In the genomic region with DNA sequence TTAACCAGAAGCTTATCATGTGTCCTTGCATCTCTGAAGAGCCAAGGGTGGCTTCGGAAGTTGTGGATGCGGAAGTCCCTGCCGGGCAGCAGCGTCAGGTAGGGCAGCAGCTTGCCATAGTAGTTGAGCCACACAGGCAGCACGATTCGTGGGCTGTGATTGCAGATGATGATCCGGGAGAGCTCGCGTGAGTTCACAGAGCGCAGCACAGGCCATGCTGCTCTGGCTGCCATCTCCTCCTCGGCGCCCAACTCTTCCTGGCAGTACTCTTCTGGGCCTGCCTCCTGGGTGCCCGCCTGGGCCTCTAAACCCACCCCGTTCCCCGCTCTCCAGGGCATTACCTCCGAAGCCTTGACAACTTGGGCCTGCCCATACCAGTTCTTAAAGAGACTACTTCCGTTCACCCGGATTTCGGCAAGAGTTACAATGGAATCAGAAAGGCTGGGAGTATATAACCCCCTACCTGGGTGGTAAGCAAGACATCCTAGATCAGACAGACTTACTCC, we compare ENCODE assay signal across 21 cellular contexts. TPM values are rescaled to one million over a fixed set of nuclear protein-coding genes. Genes with fewer than 3 reads are reported as not detected.
DNase-seq lines count a peak whose midpoint lies in the region; ATAC-seq, FAIRE-seq and TF ChIP-seq lines count a peak whose summit lies in the region.
"Had no signal": no experiment of that assay in that cellular context is flagged by ENCODE, and none has a peak within 500 bp of the region (broad histone marks: within the 10 kb centered on the region; RNA-seq: fewer than 3 reads in every experiment).

VHLL (minus strand) TSS at position 456 of the 506 bp plus-strand sequence; CDS start at position 338, 118 bp downstream.

- no peaks in the 10 kb centered on the region for H3K27me3 Mint-ChIP-seq in activated T-cell treated with anti-CD3 and anti-CD28 coated beads, Interleukin-2, amount 50 U/mL, for 24 hours
- H3K27me3 Mint-ChIP-seq in immature natural killer cell (ENCODE audit: low read depth in 3 of 3), result peaks cover 0 to 2% (median 0%) of the 10 kb centered on the region in 3 donors
- H3K27me3 Mint-ChIP-seq: B cell; CD8-positive, alpha-beta memory T cell had no signal

- no peaks in the 10 kb centered on the region for H3K9me3 Mint-ChIP-seq in activated T-cell treated with anti-CD3 and anti-CD28 coated beads, Interleukin-2, amount 50 U/mL, for 24 hours
- H3K9me3 Mint-ChIP-seq in immature natural killer cell, result no peaks in the 10 kb centered on the region
- H3K9me3 Mint-ChIP-seq: CD8-positive, alpha-beta memory T cell had no signal

- no peak within 1 kb of the TSS for H3K4me3 ChIP-seq in keratinocyte (ENCODE audit: control insufficient read depth in 2 of 3, extremely low read depth in 1 of 3, insufficient read depth in 2 of 3, low read depth in 1 of 3, low read length in 3 of 3)
- no peak within 1 kb of the TSS for H3K4me3 ChIP-seq in neuronal stem cell (ENCODE audit: low read length in 2 of 2)
- no peak within 1 kb of the TSS for H3K4me3 ChIP-seq in heart right ventricle
- H3K4me3 ChIP-seq: BLaER1 treated with 17β-estradiol and CSF1 and Interleukin-3, amounts not matched to agents 10 nM and 100 nM; HAP-1 had no signal

- H3K18ac ChIP-seq in neuronal stem cell (ENCODE audit: low read length), result no peak within 1 kb of the TSS

- no peak within 1 kb of the TSS for H4K8ac ChIP-seq in neuronal stem cell (ENCODE audit: low read depth, low read length)

- H3K9me3 ChIP-seq in keratinocyte (ENCODE audit: control insufficient read depth, low read depth, low read length) (no peaks in the 10 kb centered on the region), neuronal stem cell (replicated peaks in 1 of 2; ENCODE audit: control insufficient read depth in 2 of 2, insufficient read depth in 1 of 2, low read depth in 1 of 2, low read length in 2 of 2) (no peaks in the 10 kb centered on the region), heart right ventricle (no peaks in the 10 kb centered on the region)
- H3K9me3 ChIP-seq: BLaER1 treated with 17β-estradiol and CSF1 and Interleukin-3, amounts not matched to agents 10 nM and 100 nM; HAP-1 had no signal

- dilution Hi-C loops in keratinocyte (cut with MboI; ENCODE audit: extremely low pct_ligation_motif_present, low sequenced_read_pairs), result no loop called here

- H3K4ac ChIP-seq in neuronal stem cell (ENCODE audit: low read length), result no peak within 1 kb of the TSS

- no peak within 1 kb of the TSS for H4K91ac ChIP-seq in neuronal stem cell (ENCODE audit: low read depth, low read length, poor library complexity)

- H2BK120ac ChIP-seq in neuronal stem cell (ENCODE audit: low read depth, low read length), result no peak within 1 kb of the TSS

- H2AK5ac ChIP-seq in neuronal stem cell (ENCODE audit: low read depth, low read length), result no peak within 1 kb of the TSS

- no peak within 1 kb of the TSS for H3K23ac ChIP-seq in neuronal stem cell (ENCODE audit: low read depth, low read length, poor library complexity)

- H3K36me3 ChIP-seq in keratinocyte (ENCODE audit: control insufficient read depth in 2 of 2, extremely low read depth in 1 of 2, insufficient read depth in 2 of 2, low read length in 2 of 2) (peaks cover 0 to 3% of the 10 kb centered on the region in 2 experiments), neuronal stem cell (replicated peaks in 1 of 2; ENCODE audit: control insufficient read depth in 2 of 2, insufficient read depth in 2 of 2, low read length in 2 of 2) (peaks cover 0 to 3% of the 10 kb centered on the region in 2 donors), heart right ventricle (peaks cover 0 to 11% (median 0%) of the 10 kb centered on the region in 9 donors)

- no peak within 1 kb of the TSS for H2BK5ac ChIP-seq in neuronal stem cell (ENCODE audit: low read length)

- DNase-seq in activated T-cell treated with anti-CD3 and anti-CD28 coated beads, Interleukin-2, amount 50 U/mL, for 24 hours, result no peak
- DNase-seq in activated T-cell treated with anti-CD3 and anti-CD28 coated beads for 4 hours (no peak), keratinocyte (ENCODE audit: low read depth, low spot score) (no peak), neuronal stem cell (ENCODE audit: low spot score) (no peak), heart right ventricle (no peak), immature natural killer cell (no peak)
- DNase-seq: CD8-positive, alpha-beta memory T cell; COR-L47; IMR-90 had no signal

- peak within 1 kb of the TSS; percentile 16 for H2BK12ac ChIP-seq in neuronal stem cell (ENCODE audit: low read length)

- H3K27ac ChIP-seq in keratinocyte (ENCODE audit: control insufficient read depth, insufficient read depth, low read length), result no peak within 1 kb of the TSS
- no peak within 1 kb of the TSS for H3K27ac ChIP-seq in neuronal stem cell (replicated peaks; ENCODE audit: low read length)
- no peak within 1 kb of the TSS for H3K27ac ChIP-seq in heart right ventricle
- H3K27ac ChIP-seq: BLaER1 treated with 17β-estradiol and CSF1 and Interleukin-3, amounts not matched to agents 10 nM and 100 nM; HL-60 had no signal

- H2BK15ac ChIP-seq in neuronal stem cell (ENCODE audit: low read length), result no peak within 1 kb of the TSS

- peak within 1 kb of the TSS; percentile 34 for H2AFZ ChIP-seq in keratinocyte (ENCODE audit: control insufficient read depth, low read length)
- H2AFZ ChIP-seq in neuronal stem cell (ENCODE audit: low read length), result no peak within 1 kb of the TSS

- H3K79me2 ChIP-seq in keratinocyte (ENCODE audit: control insufficient read depth, insufficient read depth, low read length), result peaks cover 2% of the 10 kb centered on the region

- ATAC-seq in heart right ventricle (no peak), HG03097 (IDR thresholded peaks at IDR 0.05; ENCODE audit: low FRiP score, unreplicated experiment) (no peak)

- TF ChIP-seq CTCF in keratinocyte (optimal IDR thresholded peaks at IDR 0.05 in 1 of 3, IDR thresholded peaks at IDR 0.05 in 1 of 3, conservative IDR thresholded peaks at IDR 0.05 in 1 of 3; ENCODE audit: extremely low read depth in 1 of 3, insufficient read depth in 2 of 3, low read length in 3 of 3), result no peak
- no peak for TF ChIP-seq CTCF in heart right ventricle (IDR thresholded peaks at IDR 0.05)

- no peak within 1 kb of the TSS for H3K14ac ChIP-seq in neuronal stem cell (ENCODE audit: low read length)

- H3K4me1 ChIP-seq in keratinocyte (ENCODE audit: control insufficient read depth, extremely low read depth, insufficient read depth, low read length), result peaks cover 13% of the 10 kb centered on the region
- peaks cover 2 to 6% of the 10 kb centered on the region in 2 donors for H3K4me1 ChIP-seq in neuronal stem cell (ENCODE audit: control insufficient read depth in 2 of 2, insufficient read depth in 1 of 2, low read depth in 1 of 2, low read length in 2 of 2)
- H3K4me1 ChIP-seq in heart right ventricle, result peaks cover 5 to 19% (median 14%) of the 10 kb centered on the region in 9 donors
- H3K4me1 ChIP-seq: HAP-1 had no signal

- H3K27ac Mint-ChIP-seq in activated T-cell treated with anti-CD3 and anti-CD28 coated beads, Interleukin-2, amount 50 U/mL, for 24 hours, result peak within 1 kb of the TSS; percentile 7
- H3K27ac Mint-ChIP-seq in immature natural killer cell, result no peak within 1 kb of the TSS
- H3K27ac Mint-ChIP-seq: B cell had no signal

- H3K9ac ChIP-seq in keratinocyte (ENCODE audit: control insufficient read depth, extremely low read depth, insufficient read depth, low read length) (no peak within 1 kb of the TSS), neuronal stem cell (ENCODE audit: low read depth, low read length, poor library complexity) (peak within 1 kb of the TSS; percentile 27)
- H3K9ac ChIP-seq: BLaER1 treated with 17β-estradiol and CSF1 and Interleukin-3, amounts not matched to agents 10 nM and 100 nM had no signal

- no peak for FAIRE-seq in keratinocyte (lab: Jason Lieb, UNC)
- FAIRE-seq: D721Med, G401.6, GM12891, GM19239 had no signal

- H4K20me1 ChIP-seq in keratinocyte (ENCODE audit: control insufficient read depth, extremely low read depth, insufficient read depth, low read length), result no peaks in the 10 kb centered on the region

- H3K4me1 Mint-ChIP-seq in activated T-cell treated with anti-CD3 and anti-CD28 coated beads, Interleukin-2, amount 50 U/mL, for 24 hours (ENCODE audit: low read depth), result peaks cover 19% of the 10 kb centered on the region
- peaks cover 18 to 19% of the 10 kb centered on the region in 2 donors for H3K4me1 Mint-ChIP-seq in immature natural killer cell

- H3K4me2 ChIP-seq in keratinocyte (ENCODE audit: control insufficient read depth, extremely low read depth, insufficient read depth, low read depth, low read length) (no peak within 1 kb of the TSS), neuronal stem cell (ENCODE audit: insufficient read depth, low read length, poor library complexity, severe bottlenecking) (no peak within 1 kb of the TSS)
- H3K4me2 ChIP-seq: BLaER1 treated with 17β-estradiol and CSF1 and Interleukin-3, amounts not matched to agents 10 nM and 100 nM had no signal

- H3K9me1 ChIP-seq in keratinocyte (ENCODE audit: control insufficient read depth, extremely low read depth, insufficient read depth, low read length), result no peaks in the 10 kb centered on the region

- H3K27me3 ChIP-seq in keratinocyte (ENCODE audit: control insufficient read depth, extremely low read depth, insufficient read depth, low read length) (no peaks in the 10 kb centered on the region), neuronal stem cell (ENCODE audit: control insufficient read depth in 3 of 3, insufficient read depth in 3 of 3, low read depth in 1 of 3, low read length in 3 of 3) (no peaks in the 10 kb centered on the region), heart right ventricle (no peaks in the 10 kb centered on the region)
- H3K27me3 ChIP-seq: BLaER1 treated with 17β-estradiol and CSF1 and Interleukin-3, amounts not matched to agents 10 nM and 100 nM had no signal

- WGBS in neuronal stem cell (ENCODE audit: extremely low coverage in 2 of 2, insufficient read length in 2 of 2, insufficient replicate concordance in 1 of 2), 2 donors, result no CpG with 5 or more reads among the region's 19 CpGs
- WGBS in heart right ventricle, 2 donors, result 91 to 93% methylated on average over 19 of the region's 19 CpGs

- H3K36me3 Mint-ChIP-seq in activated T-cell treated with anti-CD3 and anti-CD28 coated beads, Interleukin-2, amount 50 U/mL, for 24 hours (ENCODE audit: low read depth), result peaks cover 16% of the 10 kb centered on the region
- H3K36me3 Mint-ChIP-seq in immature natural killer cell, result no peaks in the 10 kb centered on the region

- H3K79me1 ChIP-seq in neuronal stem cell (ENCODE audit: low read depth, low read length), result peaks cover 4% of the 10 kb centered on the region

- intact Hi-C loops in heart right ventricle (cut with DNase I), result no loop called here

- H3K4me3 Mint-ChIP-seq in activated T-cell treated with anti-CD3 and anti-CD28 coated beads, Interleukin-2, amount 50 U/mL, for 24 hours, result no peak within 1 kb of the TSS
- no peak within 1 kb of the TSS for H3K4me3 Mint-ChIP-seq in immature natural killer cell
- H3K4me3 Mint-ChIP-seq: B cell had no signal

RNA-seq across cellular contexts. Expression of gene VHLL, which starts in this region (rescaled TPM):
- polyA plus RNA-seq in keratinocyte (0.22 TPM in 1 of 3 replicates, not detected in the others), heart right ventricle (not detected), immature natural killer cell (not detected)
- polyA plus RNA-seq in keratinocyte (2011; ENCODE audit: low read depth), result not detected
- polyA plus RNA-seq in keratinocyte (2011; cell fraction: cytosol; rRNA removed), result not detected in 2 replicates
- 0.51 and 0.72 TPM in 2 replicates for polyA plus RNA-seq in keratinocyte (2011; cell fraction: nucleus; rRNA removed)
- 0.48 TPM in 1 of 2 replicates, not detected in the other for polyA plus RNA-seq in keratinocyte (2012; ENCODE audit: low replicate concordance)
- 0.43 TPM in 1 of 3 replicates, not detected in the others for polyA minus RNA-seq in keratinocyte
- polyA minus RNA-seq in keratinocyte (2011; cell fraction: cytosol; rRNA and poly(A)+ RNA removed), result not detected
- not detected in 2 replicates for polyA minus RNA-seq in keratinocyte (2011; cell fraction: nucleus; rRNA and poly(A)+ RNA removed)
- polyA plus RNA-seq in neuronal stem cell (2013, experiment 1 of 2), result not detected
- 0.08 TPM for polyA plus RNA-seq in neuronal stem cell (2013, experiment 2 of 2)
- total RNA-seq in heart right ventricle, result not detected
- total RNA-seq: A172, B cell, H4, HT1080, IMR-90 had no signal
- polyA plus RNA-seq: CD8-positive, alpha-beta memory T cell; IMR-90 had no signal
